19 cellular contexts compared by ENCODE assay signal in the genomic region with DNA sequence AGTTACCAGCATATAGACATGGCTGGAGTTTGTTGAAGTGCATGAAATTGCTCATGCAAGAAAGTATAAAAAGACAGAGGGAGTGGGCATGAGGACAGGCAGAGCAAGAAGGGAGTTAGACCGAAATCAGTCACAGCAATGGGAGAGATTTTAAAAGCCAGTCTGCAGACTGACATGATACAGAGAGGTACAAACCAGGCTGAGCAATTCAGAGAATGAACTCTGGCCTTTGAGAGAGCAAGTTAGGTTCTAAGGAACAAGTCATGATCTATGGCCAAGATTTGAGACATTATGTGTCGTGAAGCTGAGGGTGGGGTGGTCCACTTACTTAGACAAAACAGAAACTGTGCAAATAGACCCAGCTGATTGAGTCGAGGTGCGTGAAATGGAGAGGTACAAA.
"Had no signal": no experiment of that assay in that cellular context is flagged by ENCODE, and none has a peak within 500 bp of the region (broad histone marks: within the 10 kb centered on the region; RNA-seq: fewer than 3 reads in every experiment).

No MANE protein-coding gene starts in this region.

- H3K4me3 Mint-ChIP-seq: effector memory CD8-positive, alpha-beta T cell; immature natural killer cell; natural killer cell; stimulated activated memory B cell treated with anti-CD40 and anti-IgM and Interleukin-4, amounts not matched to agents 10 μg/mL and 1 μg/mL and 100 μg/mL, for 72 hours; stimulated activated naive CD8-positive, alpha-beta T cell treated with anti-CD3 and anti-CD28 coated beads, Interleukin-15, Interleukin-2, amounts not matched to agents 100 ng/mL and 50 ng/mL, for 24 hours had no signal

- H3K27me3 ChIP-seq: right atrium auricular region, tibial nerve, upper lobe of left lung had no signal

- H3K4me1 Mint-ChIP-seq: immature natural killer cell; natural killer cell; stimulated activated memory B cell treated with anti-CD40 and anti-IgM and Interleukin-4, amounts not matched to agents 10 μg/mL and 1 μg/mL and 100 μg/mL, for 72 hours had no signal

- H3K27me3 Mint-ChIP-seq: stimulated activated naive CD8-positive, alpha-beta T cell treated with anti-CD3 and anti-CD28 coated beads, Interleukin-15, Interleukin-2, amounts not matched to agents 100 ng/mL and 50 ng/mL, for 24 hours had no signal

- H3K9me3 Mint-ChIP-seq: effector memory CD8-positive, alpha-beta T cell; immature natural killer cell; natural killer cell; stimulated activated memory B cell treated with anti-CD40 and anti-IgM and Interleukin-4, amounts not matched to agents 10 μg/mL and 1 μg/mL and 100 μg/mL, for 72 hours; stimulated activated naive CD8-positive, alpha-beta T cell treated with anti-CD3 and anti-CD28 coated beads, Interleukin-15, Interleukin-2, amounts not matched to agents 100 ng/mL and 50 ng/mL, for 24 hours had no signal

- H3K36me3 ChIP-seq: lower lobe of right lung, prostate gland, right atrium auricular region, thoracic aorta, tibial nerve, upper lobe of left lung had no signal

- ATAC-seq: effector memory CD8-positive, alpha-beta T cell; left colon; left ventricle myocardium superior; lower lobe of right lung; natural killer cell; sciatic nerve; stimulated activated memory B cell treated with anti-CD40 and anti-IgM and Interleukin-4, amounts not matched to agents 10 μg/mL and 1 μg/mL and 100 μg/mL, for 72 hours had no signal

- H3K9me3 ChIP-seq: lower lobe of right lung, prostate gland, right atrium auricular region, thoracic aorta, tibial nerve, upper lobe of left lung had no signal

- H3K27ac Mint-ChIP-seq: effector memory CD8-positive, alpha-beta T cell; immature natural killer cell; natural killer cell; stimulated activated memory B cell treated with anti-CD40 and anti-IgM and Interleukin-4, amounts not matched to agents 10 μg/mL and 1 μg/mL and 100 μg/mL, for 72 hours; stimulated activated naive CD8-positive, alpha-beta T cell treated with anti-CD3 and anti-CD28 coated beads, Interleukin-15, Interleukin-2, amounts not matched to agents 100 ng/mL and 50 ng/mL, for 24 hours had no signal

- H3K4me1 ChIP-seq: prostate gland had no signal

- H3K36me3 Mint-ChIP-seq: immature natural killer cell; natural killer cell; stimulated activated memory B cell treated with anti-CD40 and anti-IgM and Interleukin-4, amounts not matched to agents 10 μg/mL and 1 μg/mL and 100 μg/mL, for 72 hours had no signal

- DNase-seq: effector memory CD8-positive, alpha-beta T cell; hypothalamus; immature natural killer cell; islet precursor cell; kidney glomerular epithelial cell; left colon; left ventricle myocardium superior; lower lobe of right lung; natural killer cell; stimulated activated CD4-positive, alpha-beta T cell treated with anti-CD3 and anti-CD28 coated beads, Interleukin-4, amount 100 ng/mL, for 4 hours; upper lobe of left lung had no signal

- H3K4me3 ChIP-seq: coronary artery, lower lobe of right lung, prostate gland, right atrium auricular region, thoracic aorta, tibial nerve, upper lobe of left lung had no signal

- H3K27ac ChIP-seq: coronary artery, lower lobe of right lung, prostate gland, right atrium auricular region, thoracic aorta, tibial nerve, upper lobe of left lung had no signal
